10 cellular contexts compared by ENCODE assay signal in genomic region chr16:66320774-66321173, GRCh38. TPM values are rescaled to one million over a fixed set of nuclear protein-coding genes. Genes with fewer than 3 reads are reported as not detected.
"Had no signal": no experiment of that assay in that cellular context is flagged by ENCODE, and none has a peak within 500 bp of the region (broad histone marks: within the 10 kb centered on the region; RNA-seq: fewer than 3 reads in every experiment).

No MANE protein-coding gene starts in this region.

- H3K27ac ChIP-seq: HL-60, KMS-11 had no signal

- H3K9ac ChIP-seq: KMS-11 had no signal

- DNase-seq: IMR-90, Karpas-422, Kasumi-1, KBM-7, KG1 had no signal

- FAIRE-seq: HTR-8/SVneo had no signal

- H3K4me2 ChIP-seq: KMS-11 had no signal

RNA-seq across cellular contexts. Expression of gene CDH5, which starts 45.7 kb away (rescaled TPM):
- total RNA-seq: HT-29, IMR-90 had no signal
- polyA plus RNA-seq: IgD-negative memory B cell, IMR-90 had no signal
